1 cellular context compared by ENCODE assay signal in the genomic region with DNA sequence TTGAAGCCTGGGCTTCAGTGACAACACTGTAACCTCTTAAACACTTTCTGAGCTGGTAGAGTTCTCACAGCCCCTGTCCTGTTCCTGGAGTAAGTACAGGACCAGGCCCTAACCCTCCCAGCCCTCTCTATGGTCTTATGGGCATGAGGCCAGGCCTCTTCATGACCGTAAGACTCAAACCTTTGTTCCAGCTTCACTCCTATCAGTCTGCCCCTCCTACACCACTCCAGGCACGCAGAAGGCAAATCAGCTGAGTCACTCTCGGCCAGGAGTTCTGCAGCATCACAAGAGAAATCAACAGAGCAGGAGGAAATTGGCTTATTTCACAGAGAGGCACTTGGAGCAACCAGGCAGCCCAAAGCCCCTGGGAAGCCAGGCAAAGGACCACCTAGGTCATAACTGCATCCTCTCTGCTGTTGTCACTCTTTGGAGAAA.
TF ChIP-seq lines count a peak whose summit lies in the region.

No MANE protein-coding gene starts in this region.

TF ChIP-seq in K562, 482 proteins besides CTCF, POLR2A, EP300 and RAD21 (continued from another document):
- TF ChIP-seq NFIC (IDR thresholded peaks at IDR 0.05) (peak; percentile 86), CBFA2T3 (IDR thresholded peaks at IDR 0.05) (peak; percentile 57), HDAC1 (IDR thresholded peaks at IDR 0.05) (0 out of 4 replicates have a peak, but pooled peaks of 1 of the 2 experiments have one; percentile 35), ZNF77 (CRISPR knock-in tag; IDR thresholded peaks at IDR 0.05) (no peak), ZNF217 (CRISPR knock-in tag; IDR thresholded peaks at IDR 0.05) (no peak), CTBP1 (IDR thresholded peaks at IDR 0.05; ENCODE audit: borderline replicate concordance) (peak; percentile 78), ARID1B (IDR thresholded peaks at IDR 0.05) (peak; percentile 81), JUND (IDR thresholded peaks at IDR 0.05; ENCODE audit: borderline replicate concordance, low read depth, low read length) (peak; percentile 80), JUND (tag; IDR thresholded peaks at IDR 0.05; ENCODE audit: borderline replicate concordance, low read depth, low read length) (peak; percentile 62; the same call in 1 of the 3 replicates), LEF1 (IDR thresholded peaks at IDR 0.05) (peak; percentile 46; the same call in 1 of the 2 replicates), BRD9 (IDR thresholded peaks at IDR 0.05; ENCODE audit: low read depth, partially characterized antibody) (no peak), ZEB2 (IDR thresholded peaks at IDR 0.05) (peak; percentile 61; the same call in 1 of the 2 replicates), TRIM24 (IDR thresholded peaks at IDR 0.05) (0 out of 4 replicates have a peak, but pooled peaks of 1 of the 2 experiments have one; percentile 51), ZNF316 (IDR thresholded peaks at IDR 0.05) (peak; percentile 98), MAFG (tag; conservative IDR thresholded peaks at IDR 0.05) (peak; percentile 99), HIVEP1 (CRISPR knock-in tag; IDR thresholded peaks at IDR 0.05) (no peak), EHMT2 (IDR thresholded peaks at IDR 0.05) (peak; percentile 76; the same call in 1 of the 2 replicates), CXXC5 (CRISPR knock-in tag; IDR thresholded peaks at IDR 0.05) (peak; percentile 75), MYC (IDR thresholded peaks at IDR 0.05; ENCODE audit: low read depth, low read length) (0 out of 2 replicates have a peak, but pooled peaks have one; percentile 29), MYC (CRISPR knock-in tag; IDR thresholded peaks at IDR 0.05; ENCODE audit: borderline replicate concordance, low read depth) (no peak)
- TF ChIP-seq, protein P1, sequence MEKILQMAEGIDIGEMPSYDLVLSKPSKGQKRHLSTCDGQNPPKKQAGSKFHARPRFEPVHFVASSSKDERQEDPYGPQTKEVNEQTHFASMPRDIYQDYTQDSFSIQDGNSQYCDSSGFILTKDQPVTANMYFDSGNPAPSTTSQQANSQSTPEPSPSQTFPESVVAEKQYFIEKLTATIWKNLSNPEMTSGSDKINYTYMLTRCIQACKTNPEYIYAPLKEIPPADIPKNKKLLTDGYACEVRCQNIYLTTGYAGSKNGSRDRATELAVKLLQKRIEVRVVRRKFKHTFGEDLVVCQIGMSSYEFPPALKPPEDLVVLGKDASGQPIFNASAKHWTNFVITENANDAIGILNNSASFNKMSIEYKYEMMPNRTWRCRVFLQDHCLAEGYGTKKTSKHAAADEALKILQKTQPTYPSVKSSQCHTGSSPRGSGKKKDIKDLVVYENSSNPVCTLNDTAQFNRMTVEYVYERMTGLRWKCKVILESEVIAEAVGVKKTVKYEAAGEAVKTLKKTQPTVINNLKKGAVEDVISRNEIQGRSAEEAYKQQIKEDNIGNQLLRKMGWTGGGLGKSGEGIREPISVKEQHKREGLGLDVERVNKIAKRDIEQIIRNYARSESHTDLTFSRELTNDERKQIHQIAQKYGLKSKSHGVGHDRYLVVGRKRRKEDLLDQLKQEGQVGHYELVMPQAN (IDR thresholded peaks at IDR 0.05; ENCODE audit: borderline replicate concordance) = no peak
- TF ChIP-seq, protein P2, sequence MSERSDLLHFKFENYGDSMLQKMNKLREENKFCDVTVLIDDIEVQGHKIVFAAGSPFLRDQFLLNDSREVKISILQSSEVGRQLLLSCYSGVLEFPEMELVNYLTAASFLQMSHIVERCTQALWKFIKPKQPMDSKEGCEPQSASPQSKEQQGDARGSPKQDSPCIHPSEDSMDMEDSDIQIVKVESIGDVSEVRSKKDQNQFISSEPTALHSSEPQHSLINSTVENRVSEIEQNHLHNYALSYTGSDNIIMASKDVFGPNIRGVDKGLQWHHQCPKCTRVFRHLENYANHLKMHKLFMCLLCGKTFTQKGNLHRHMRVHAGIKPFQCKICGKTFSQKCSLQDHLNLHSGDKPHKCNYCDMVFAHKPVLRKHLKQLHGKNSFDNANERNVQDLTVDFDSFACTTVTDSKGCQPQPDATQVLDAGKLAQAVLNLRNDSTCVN (CRISPR knock-in tag; IDR thresholded peaks at IDR 0.05) = no peak
- TF ChIP-seq, protein P3, sequence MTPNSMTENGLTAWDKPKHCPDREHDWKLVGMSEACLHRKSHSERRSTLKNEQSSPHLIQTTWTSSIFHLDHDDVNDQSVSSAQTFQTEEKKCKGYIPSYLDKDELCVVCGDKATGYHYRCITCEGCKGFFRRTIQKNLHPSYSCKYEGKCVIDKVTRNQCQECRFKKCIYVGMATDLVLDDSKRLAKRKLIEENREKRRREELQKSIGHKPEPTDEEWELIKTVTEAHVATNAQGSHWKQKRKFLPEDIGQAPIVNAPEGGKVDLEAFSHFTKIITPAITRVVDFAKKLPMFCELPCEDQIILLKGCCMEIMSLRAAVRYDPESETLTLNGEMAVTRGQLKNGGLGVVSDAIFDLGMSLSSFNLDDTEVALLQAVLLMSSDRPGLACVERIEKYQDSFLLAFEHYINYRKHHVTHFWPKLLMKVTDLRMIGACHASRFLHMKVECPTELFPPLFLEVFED (CRISPR knock-in tag; conservative IDR thresholded peaks at IDR 0.05) = no peak
- TF ChIP-seq, protein P4, sequence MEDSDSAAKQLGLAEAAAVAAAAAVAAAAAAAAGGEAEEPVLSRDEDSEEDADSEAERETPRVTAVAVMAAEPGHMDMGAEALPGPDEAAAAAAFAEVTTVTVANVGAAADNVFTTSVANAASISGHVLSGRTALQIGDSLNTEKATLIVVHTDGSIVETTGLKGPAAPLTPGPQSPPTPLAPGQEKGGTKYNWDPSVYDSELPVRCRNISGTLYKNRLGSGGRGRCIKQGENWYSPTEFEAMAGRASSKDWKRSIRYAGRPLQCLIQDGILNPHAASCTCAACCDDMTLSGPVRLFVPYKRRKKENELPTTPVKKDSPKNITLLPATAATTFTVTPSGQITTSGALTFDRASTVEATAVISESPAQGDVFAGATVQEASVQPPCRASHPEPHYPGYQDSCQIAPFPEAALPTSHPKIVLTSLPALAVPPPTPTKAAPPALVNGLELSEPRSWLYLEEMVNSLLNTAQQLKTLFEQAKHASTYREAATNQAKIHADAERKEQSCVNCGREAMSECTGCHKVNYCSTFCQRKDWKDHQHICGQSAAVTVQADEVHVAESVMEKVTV (CRISPR knock-in tag; IDR thresholded peaks at IDR 0.05) = no peak
